Comparison of ENCODE assay signal across 10 cellular contexts in the genomic region with DNA sequence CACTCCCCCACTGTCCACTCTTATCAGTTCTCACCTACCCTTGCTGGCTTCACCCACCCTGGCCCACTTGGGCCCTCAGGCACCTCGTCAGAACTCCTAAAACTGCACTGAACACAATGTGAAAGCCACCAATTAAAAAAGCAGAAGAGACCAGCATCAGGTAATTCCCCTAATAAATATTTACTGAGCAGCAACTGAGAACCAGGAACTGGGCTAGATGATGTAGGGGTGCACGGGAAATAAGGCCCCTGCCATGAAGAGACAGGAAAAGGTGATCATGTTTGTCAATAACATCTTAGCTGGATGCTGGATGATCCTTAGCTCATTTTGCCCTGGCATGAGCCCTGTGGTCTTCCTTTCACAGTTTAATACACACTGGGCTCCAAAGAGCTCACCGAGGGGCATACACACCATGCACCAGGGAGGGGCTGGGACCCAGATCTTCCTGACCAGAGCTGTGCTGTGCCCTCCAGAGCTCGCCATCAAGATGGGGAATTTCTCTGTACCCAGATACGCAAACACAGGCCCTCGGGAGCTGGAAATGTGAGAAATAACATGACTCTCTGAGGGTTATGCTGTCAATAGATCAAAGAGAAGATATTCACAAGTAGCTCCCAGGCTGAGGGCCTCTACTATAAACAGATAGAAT.
DNase-seq lines count a peak whose midpoint lies in the region; ATAC-seq and TF ChIP-seq lines count a peak whose summit lies in the region.
"Had no signal": no experiment of that assay in that cellular context is flagged by ENCODE, and none has a peak within 500 bp of the region (broad histone marks: within the 10 kb centered on the region; RNA-seq: fewer than 3 reads in every experiment).

No MANE protein-coding gene starts in this region.

- peak overlapping the region; percentile 84 for H3K27ac Mint-ChIP-seq in T-helper 17 cell

- H3K27me3 Mint-ChIP-seq in T-helper 17 cell, result no peaks in the 10 kb centered on the region

- DNase-seq in T-helper 17 cell (no peak), left colon (no peak), transverse colon (no peak), NCI-H2029 treated with DMSO at 0.1 percent for 48 hours (lab: John Stamatoyannopoulos, UW) (no peak), SKM-1 (lab: John Stamatoyannopoulos, UW; ENCODE audit: unreplicated experiment) (no peak)
- DNase-seq: COR-L47, retina had no signal

- in situ Hi-C loops in transverse colon (cut with MboI; ENCODE audit: low pct_ligation_motif_present in 1 of 4, low pct_unique_long_range_greater_than_20kb in 1 of 4, low sequenced_read_pairs in 3 of 4), result no loop called here

- no peak for TF ChIP-seq CTCF in transverse colon (IDR thresholded peaks at IDR 0.05)

- no peaks in the 10 kb centered on the region for H3K9me3 ChIP-seq in T-helper 17 cell (ENCODE audit: control insufficient read depth, low read length, poor library complexity, severe bottlenecking)
- no peaks in the 10 kb centered on the region for H3K9me3 ChIP-seq in transverse colon

- no peaks in the 10 kb centered on the region for H3K36me3 Mint-ChIP-seq in T-helper 17 cell (ENCODE audit: low read depth)

- WGBS in transverse colon (ENCODE audit: low coverage in 1 of 2), 2 donors, result 79% methylated on average over 6 of the region's 6 CpGs; no CpG with 5 or more reads in 1 of the 2 donors

- no peak overlapping the region for H3K4me3 ChIP-seq in transverse colon

- H3K4me1 ChIP-seq in transverse colon, result no peaks in the 10 kb centered on the region

- no peak overlapping the region for H3K4me3 Mint-ChIP-seq in T-helper 17 cell

- ATAC-seq in GM18499 (IDR thresholded peaks at IDR 0.05; ENCODE audit: insufficient read depth, unreplicated experiment) (peak; percentile 93), GM19397 (IDR thresholded peaks at IDR 0.05; ENCODE audit: unreplicated experiment) (peak; percentile 86), HG02938 (IDR thresholded peaks at IDR 0.05; ENCODE audit: unreplicated experiment) (peak; percentile 94), T-helper 17 cell (peak; percentile 61), left colon (no peak)

- no peak for TF ChIP-seq EP300 in transverse colon (IDR thresholded peaks at IDR 0.05; ENCODE audit: low read depth)

- H3K4me1 Mint-ChIP-seq in T-helper 17 cell, result peaks cover 8% of the 10 kb centered on the region

- no peaks in the 10 kb centered on the region for H3K36me3 ChIP-seq in transverse colon

- intact Hi-C loops in left colon (cut with DNase I, micrococcal nuclease), result no loop called here
- intact Hi-C loops in transverse colon (cut with DNase I; ENCODE audit: low total_unique reads), result no loop called here

- no peak for TF ChIP-seq POLR2A in transverse colon (IDR thresholded peaks at IDR 0.05)

- no peaks in the 10 kb centered on the region for H3K27me3 ChIP-seq in transverse colon

- no peak overlapping the region for H3K27ac ChIP-seq in transverse colon
